ENCODE assay signal across 10 cellular contexts in genomic region chr2:64538764-64539433, GRCh38. TPM values are rescaled to one million over a fixed set of nuclear protein-coding genes. Genes with fewer than 3 reads are reported as not detected.
DNase-seq lines count a peak whose midpoint lies in the region; ATAC-seq and TF ChIP-seq lines count a peak whose summit lies in the region.
"Had no signal": no experiment of that assay in that cellular context is flagged by ENCODE, and none has a peak within 500 bp of the region (broad histone marks: within the 10 kb centered on the region; RNA-seq: fewer than 3 reads in every experiment).

No MANE protein-coding gene starts in this region.

- peak overlapping the region; percentile 12; the same call in 1 of the 2 replicates for H3K4me3 ChIP-seq in GM12865 (ENCODE audit: low read depth, low read length)
- H3K4me3 ChIP-seq in left lung, result no peak overlapping the region

- H3K4me3 Mint-ChIP-seq in chondrocyte (ENCODE audit: unreplicated experiment), result peak overlapping the region; percentile 8

- peak overlapping the region; percentile 73 for H3K27ac Mint-ChIP-seq in chondrocyte (ENCODE audit: unreplicated experiment)

- peaks cover 64% of the 10 kb centered on the region for H3K4me1 Mint-ChIP-seq in chondrocyte (ENCODE audit: low read depth)

- H3K27me3 Mint-ChIP-seq in chondrocyte (ENCODE audit: low read depth), result no peaks in the 10 kb centered on the region

- DNase-seq in GM12865 (ENCODE audit: low read depth), result peak; percentile 68
- no peak for DNase-seq in chondrocyte (ENCODE audit: low spot score)
- DNase-seq in H4 (ENCODE audit: low spot score), result no peak
- no peak for DNase-seq in left lung
- no peak for DNase-seq in NCI-H345 (lab: John Stamatoyannopoulos, UW)
- DNase-seq in LoVo (ENCODE audit: low spot score), result no peak
- DNase-seq: C1 segment of cervical spinal cord; NK-92 treated with Interleukin-12 subunit alpha and Interleukin-12 subunit beta, amount 100 ng/mL, for 24 hours had no signal

- no peak for TF ChIP-seq CTCF in GM12865 (IDR thresholded peaks at IDR 0.05; ENCODE audit: insufficient read depth, low read depth, low read length, missing control alignments)
- TF ChIP-seq CTCF in chondrocyte (IDR thresholded peaks at IDR 0.05), result no peak
- no peak for TF ChIP-seq CTCF in left lung (IDR thresholded peaks at IDR 0.05)

- no peaks in the 10 kb centered on the region for H3K27me3 ChIP-seq in left lung

- no peaks in the 10 kb centered on the region for H3K36me3 Mint-ChIP-seq in chondrocyte (ENCODE audit: low read depth)

- no peak overlapping the region for H3K27ac ChIP-seq in left lung

- no peaks in the 10 kb centered on the region for H3K9me3 ChIP-seq in left lung

- H3K36me3 ChIP-seq in left lung, result no peaks in the 10 kb centered on the region

- intact Hi-C loops in left lung (cut with DNase I), result no loop called here

- peaks cover 3 to 35% of the 10 kb centered on the region in 2 donors for H3K4me1 ChIP-seq in left lung

- no peaks in the 10 kb centered on the region for H3K9me3 Mint-ChIP-seq in chondrocyte (ENCODE audit: low read depth)

- ATAC-seq in GM19372 (IDR thresholded peaks at IDR 0.05; ENCODE audit: low read depth, unreplicated experiment), result peak; percentile 49
- ATAC-seq in HG02885 (IDR thresholded peaks at IDR 0.05; ENCODE audit: poor library complexity, unreplicated experiment), result peak; percentile 73
- no peak for ATAC-seq in left lung

RNA-seq across cellular contexts. Expression of gene AFTPH, which starts 14.8 kb away (rescaled TPM):
- total RNA-seq in chondrocyte (14.0 to 17.3 TPM (median 17.0 TPM) in 3 replicates), left lung (10 to 100 TPM; 29.9 to 33.7 TPM)
- 16.8 and 23.3 TPM in 2 replicates for total RNA-seq in H4 (2014; rRNA removed; shearing (Covaris generic))
